ENCODE assay signal across 11 cellular contexts in genomic region chr1:235588916-235589515, GRCh38.
DNase-seq lines count a peak whose midpoint lies in the region; ATAC-seq and TF ChIP-seq lines count a peak whose summit lies in the region.
"Had no signal": no experiment of that assay in that cellular context is flagged by ENCODE, and none has a peak within 500 bp of the region (broad histone marks: within the 10 kb centered on the region; RNA-seq: fewer than 3 reads in every experiment).

No MANE protein-coding gene starts in this region.

- no peak for TF ChIP-seq CTCF in GM06990 (IDR thresholded peaks at IDR 0.05; ENCODE audit: insufficient read depth, low read length, poor library complexity, severe bottlenecking)
- TF ChIP-seq CTCF in cardiac fibroblast (IDR thresholded peaks at IDR 0.05; ENCODE audit: low read depth, low read length), result no peak
- TF ChIP-seq CTCF in osteoblast (IDR thresholded peaks at IDR 0.05; ENCODE audit: extremely low read depth, low read depth, low read length), result no peak
- no peak for TF ChIP-seq CTCF in Calu3 (IDR thresholded peaks at IDR 0.05; ENCODE audit: unreplicated experiment)

- no peak for ATAC-seq in HG03039 (IDR thresholded peaks at IDR 0.05; ENCODE audit: unreplicated experiment)

- H3K4me3 ChIP-seq in GM06990 (replicated peaks; ENCODE audit: low read depth, low read length), result no peak overlapping the region
- H3K4me3 ChIP-seq in cardiac fibroblast (replicated peaks in 1 of 2; ENCODE audit: low read depth in 2 of 2, low read length in 2 of 2), result no peak overlapping the region
- H3K4me3 ChIP-seq in osteoblast (ENCODE audit: insufficient read depth, low read length), result peak overlapping the region; percentile 12
- H3K4me3 ChIP-seq: cardiac muscle cell had no signal

- peak overlapping the region; percentile 62 for H3K4me2 ChIP-seq in osteoblast (ENCODE audit: insufficient read depth, low read length)

- H2AFZ ChIP-seq in osteoblast (ENCODE audit: low read length), result peak overlapping the region; percentile 50

- H3K27me3 Mint-ChIP-seq in Calu3 (ENCODE audit: unreplicated experiment), result no peaks in the 10 kb centered on the region

- no peaks in the 10 kb centered on the region for H3K79me2 ChIP-seq in osteoblast (ENCODE audit: insufficient read depth, low read length)

- no peaks in the 10 kb centered on the region for H4K20me1 ChIP-seq in osteoblast (ENCODE audit: insufficient read depth, low read length)

- intact Hi-C loops in Calu3 (cut with micrococcal nuclease; ENCODE audit: unreplicated experiment), result no loop called here

- peaks cover 8% of the 10 kb centered on the region for H3K9me3 Mint-ChIP-seq in Calu3 (ENCODE audit: low read depth, unreplicated experiment)

- no peaks in the 10 kb centered on the region for H3K4me1 Mint-ChIP-seq in Calu3 (ENCODE audit: low read depth, unreplicated experiment)

- no peaks in the 10 kb centered on the region for H3K36me3 ChIP-seq in GM06990 (ENCODE audit: control insufficient read depth, insufficient read depth, low read length)
- no peaks in the 10 kb centered on the region for H3K36me3 ChIP-seq in osteoblast (ENCODE audit: insufficient read depth, low read length)
- H3K36me3 ChIP-seq: cardiac muscle cell had no signal

- no peak overlapping the region for H3K27ac Mint-ChIP-seq in Calu3 (ENCODE audit: unreplicated experiment)
- H3K27ac Mint-ChIP-seq: IgD-negative memory B cell had no signal

- CTCF ChIA-PET in Calu3 (lab: Charles Lee), result interaction anchor here (1.1 kb wide), 1 partner anchor 9 kb away, joined by 3 read pairs; no protein-coding TSS in a partner anchor

- BruUV-seq in Calu3 (replicated peaks; lab: Mats Ljungman, UMichigan), result no TSS peak

- H3K27ac ChIP-seq in osteoblast (ENCODE audit: low read depth, low read length), result peak overlapping the region; percentile 58
- H3K27ac ChIP-seq: cardiac muscle cell had no signal

- no peaks in the 10 kb centered on the region for H3K9me3 ChIP-seq in osteoblast (ENCODE audit: low read depth, low read length)

- DNase-seq in GM06990 (ENCODE audit: extremely low read depth, insufficient read length) (peak; percentile 29), NAMALWA (ENCODE audit: low spot score) (peak; percentile 37), cardiac fibroblast (ENCODE audit: low read depth in 2 of 2) (peak; percentile 42 to 86), osteoblast (ENCODE audit: insufficient read length, low spot score, missing footprints) (peak; percentile 94), hippocampal formation (lab: John Stamatoyannopoulos, UW) (no peak), Calu3 (no peak)
- DNase-seq: NCI-H526, T-helper 9 cell had no signal

- H3K4me1 ChIP-seq in osteoblast (ENCODE audit: insufficient read depth, low read length), result peaks cover 9% of the 10 kb centered on the region

- no peak overlapping the region for H3K4me3 Mint-ChIP-seq in Calu3 (ENCODE audit: low read depth, unreplicated experiment)

- H3K27me3 ChIP-seq in GM06990 (replicated peaks; ENCODE audit: control insufficient read depth, insufficient read depth, low read length), result no peaks in the 10 kb centered on the region; the same call in 1 of the 2 replicates
- H3K27me3 ChIP-seq in osteoblast (ENCODE audit: insufficient read depth, low read length), result peaks cover 13% of the 10 kb centered on the region
- H3K27me3 ChIP-seq: cardiac muscle cell had no signal

- H3K36me3 Mint-ChIP-seq in Calu3 (ENCODE audit: insufficient read depth, unreplicated experiment), result no peaks in the 10 kb centered on the region
- H3K36me3 Mint-ChIP-seq: IgD-negative memory B cell had no signal

Comparison
In these comparisons a context has a peak if more than half of its experiments do, and no peak if none do; other contexts are left out.
1. DNase-seq: peak in GM06990 (single experiment), NAMALWA (single experiment), cardiac fibroblast (2 of 2) and osteoblast (single experiment); none in hippocampal formation (0 of 2) and Calu3 (single experiment).